1 cellular context compared by ENCODE assay signal in the genomic region with DNA sequence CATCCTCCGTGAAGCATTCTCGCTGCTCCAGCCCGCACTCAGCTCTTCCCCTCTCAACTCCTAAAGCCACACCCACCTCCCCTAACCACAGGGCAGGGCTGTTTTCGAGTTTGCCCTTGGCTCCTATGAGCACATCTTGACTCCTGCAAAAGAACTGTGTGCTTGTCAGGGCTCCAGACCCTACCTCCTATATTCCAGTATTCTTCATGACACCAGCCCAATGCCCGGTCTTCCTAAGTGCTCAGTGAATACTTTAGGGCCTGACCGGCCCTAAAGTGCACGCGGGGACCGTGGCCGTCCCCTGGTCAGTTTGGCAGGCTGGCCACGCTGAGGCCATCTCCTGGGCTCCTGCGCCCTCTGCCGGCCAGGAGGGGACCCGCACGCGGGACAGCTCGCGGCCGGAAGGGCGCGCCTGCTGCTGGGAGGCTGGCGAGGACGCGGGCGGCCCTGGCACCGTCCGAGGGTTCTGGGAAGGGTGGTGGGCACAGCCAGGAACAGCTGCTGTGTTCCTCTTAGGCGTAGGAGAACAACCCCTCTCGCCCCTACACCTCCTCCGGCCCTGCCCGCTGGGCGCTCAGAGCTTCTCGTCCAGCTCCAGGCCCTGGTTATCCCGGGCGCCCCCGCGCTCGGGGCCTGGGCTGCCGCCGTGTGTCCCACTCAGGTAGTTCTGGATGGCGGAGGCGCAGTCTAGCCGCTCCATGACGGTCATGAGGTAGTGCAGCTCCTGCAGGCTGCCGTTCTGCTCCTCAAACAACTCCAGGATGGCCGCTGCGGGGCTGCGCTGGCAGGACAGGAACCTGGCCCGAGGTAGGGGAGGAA.
TF ChIP-seq lines count a peak whose summit lies in the region.

No MANE protein-coding gene starts in this region.

TF ChIP-seq in WTC11, 78 proteins besides CTCF, POLR2A, EP300 and RAD21 (continued from another document):
- TF ChIP-seq, protein P1, sequence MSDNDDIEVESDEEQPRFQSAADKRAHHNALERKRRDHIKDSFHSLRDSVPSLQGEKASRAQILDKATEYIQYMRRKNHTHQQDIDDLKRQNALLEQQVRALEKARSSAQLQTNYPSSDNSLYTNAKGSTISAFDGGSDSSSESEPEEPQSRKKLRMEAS (CRISPR knock-in tag; IDR thresholded peaks at IDR 0.05), result peak; percentile 80; the same call in 1 of the 2 replicates
- TF ChIP-seq USF1 (CRISPR knock-in tag; IDR thresholded peaks at IDR 0.05) (no peak), ETV6 (CRISPR knock-in tag; IDR thresholded peaks at IDR 0.05) (0 out of 2 replicates have a peak, but pooled peaks have one; percentile 18), NFATC4 (CRISPR knock-in tag; IDR thresholded peaks at IDR 0.05) (0 out of 2 replicates have a peak, but pooled peaks have one; percentile 57), MYBL2 (CRISPR knock-in tag; IDR thresholded peaks at IDR 0.05) (0 out of 2 replicates have a peak, but pooled peaks have one; percentile 41), FOXK1 (CRISPR knock-in tag; IDR thresholded peaks at IDR 0.05) (peak; percentile 32), KAT7 (CRISPR knock-in tag; IDR thresholded peaks at IDR 0.05; ENCODE audit: borderline replicate concordance) (0 out of 2 replicates have a peak, but pooled peaks have one; percentile 77)
TF ChIP-seq in WTC11: peak in this region for 11.
